In genomic region chr3:195683722-195684526, GRCh38 we compare ENCODE assay signal across 10 cellular contexts. TPM values are rescaled to one million over a fixed set of nuclear protein-coding genes. Genes with fewer than 3 reads are reported as not detected.
DNase-seq lines count a peak whose midpoint lies in the region; ATAC-seq and TF ChIP-seq lines count a peak whose summit lies in the region.
"Not testable (repeated sequence)": the region's sequence is repeated elsewhere in the genome, so short reads cannot be mapped to it uniquely, and the experiment has no call there.
"Had no signal": no experiment of that assay in that cellular context is flagged by ENCODE, and none has a peak within 500 bp of the region (broad histone marks: within the 10 kb centered on the region; RNA-seq: fewer than 3 reads in every experiment).

No MANE protein-coding gene starts in this region.

- H3K27me3 Mint-ChIP-seq in CD8-positive, alpha-beta T cell (ENCODE audit: low read depth); T-helper 2 cell treated with Interferon-gamma antibody and Interleukin-4, amounts not matched to agents 5 μg/mL and 100 μg/mL, for 36 hours (ENCODE audit: low read depth); glutamatergic neuron (ENCODE audit: unreplicated experiment): not testable (repeated sequence)

- intact Hi-C loops in CD8-positive, alpha-beta T cell (cut with DNase I, micrococcal nuclease); lower lobe of right lung (cut with DNase I); posterior vena cava (cut with DNase I); aorta (cut with DNase I): not testable (repeated sequence)

- H3K4me1 Mint-ChIP-seq in CD8-positive, alpha-beta T cell (ENCODE audit: low read depth); glutamatergic neuron (ENCODE audit: low read depth, unreplicated experiment): not testable (repeated sequence)
- H3K4me1 Mint-ChIP-seq in T-helper 2 cell treated with Interferon-gamma antibody and Interleukin-4, amounts not matched to agents 5 μg/mL and 100 μg/mL, for 36 hours (ENCODE audit: low read depth) = peaks cover 11% of the 10 kb centered on the region

- peak; percentile 13 for ATAC-seq in CD8-positive, alpha-beta T cell
- ATAC-seq in HG03280 (IDR thresholded peaks at IDR 0.05; ENCODE audit: unreplicated experiment) (peak; percentile 2), lower lobe of right lung (peak; percentile 33 to 36), aorta (ENCODE audit: low FRiP score) (peak; percentile 37)
- ATAC-seq in activated naive CD4-positive, alpha-beta T cell treated with anti-CD3 and anti-CD28 coated beads, Interleukin-2, amount 50 U/mL, for 72 hours = peak in 1 of 2 donors; percentile 31

- peak overlapping the region; percentile 58 for H3K27ac Mint-ChIP-seq in CD8-positive, alpha-beta T cell
- H3K27ac Mint-ChIP-seq in T-helper 2 cell treated with Interferon-gamma antibody and Interleukin-4, amounts not matched to agents 5 μg/mL and 100 μg/mL, for 36 hours = peak overlapping the region; percentile 1
- H3K27ac Mint-ChIP-seq in activated naive CD4-positive, alpha-beta T cell treated with anti-CD3 and anti-CD28 coated beads, Interleukin-2, amount 50 U/mL, for 72 hours = peak overlapping the region; percentile 13 to 22
- peak overlapping the region; percentile 59 for H3K27ac Mint-ChIP-seq in glutamatergic neuron (ENCODE audit: unreplicated experiment)

- 85% methylated on average over 18 of the region's 18 CpGs for WGBS in aorta, 2 donors

- H3K27me3 ChIP-seq in CD8-positive, alpha-beta T cell (ENCODE audit: insufficient read depth, low read length); lower lobe of right lung (ENCODE audit: low read depth); aorta (ENCODE audit: control insufficient read depth in 1 of 2, insufficient read depth in 2 of 2, low read length in 1 of 2): not testable (repeated sequence)

- DNase-seq in CD8-positive, alpha-beta T cell; T-helper 2 cell treated with Interferon-gamma antibody and Interleukin-4, amounts not matched to agents 5 μg/mL and 100 μg/mL, for 36 hours (ENCODE audit: low spot score); activated naive CD4-positive, alpha-beta T cell treated with anti-CD3 and anti-CD28 coated beads, Interleukin-2, amount 50 U/mL, for 72 hours (ENCODE audit: low spot score in 2 of 2); glutamatergic neuron; lower lobe of right lung; aorta: not testable (repeated sequence)
- peak; percentile 78 for DNase-seq in posterior vena cava (ENCODE audit: low spot score)

- not testable (repeated sequence) for H3K4me1 ChIP-seq in CD8-positive, alpha-beta T cell (ENCODE audit: insufficient read depth, low read length); lower lobe of right lung; aorta (ENCODE audit: control insufficient read depth in 1 of 2, insufficient read depth in 2 of 2, low read length in 2 of 2)

- CTCF ChIA-PET in CD8-positive, alpha-beta T cell (lab: Charles Lee) = not testable (repeated sequence)

- peaks cover 13% of the 10 kb centered on the region for H3K36me3 ChIP-seq in CD8-positive, alpha-beta T cell (ENCODE audit: insufficient read depth, low read length)
- H3K36me3 ChIP-seq in lower lobe of right lung = peaks cover 54% of the 10 kb centered on the region
- H3K36me3 ChIP-seq in aorta (ENCODE audit: control insufficient read depth in 1 of 2, insufficient read depth in 2 of 2, low read length in 1 of 2) = not testable (repeated sequence)

- H3K9me3 ChIP-seq in CD8-positive, alpha-beta T cell (ENCODE audit: low read length); lower lobe of right lung; aorta (ENCODE audit: control insufficient read depth, low read length): not testable (repeated sequence)

- not testable (repeated sequence) for H3K4me3 ChIP-seq in CD8-positive, alpha-beta T cell (ENCODE audit: low read depth, low read length); lower lobe of right lung; aorta (ENCODE audit: low read length in 2 of 2)

- H3K9me3 Mint-ChIP-seq in CD8-positive, alpha-beta T cell; T-helper 2 cell treated with Interferon-gamma antibody and Interleukin-4, amounts not matched to agents 5 μg/mL and 100 μg/mL, for 36 hours; activated naive CD4-positive, alpha-beta T cell treated with anti-CD3 and anti-CD28 coated beads, Interleukin-2, amount 50 U/mL, for 72 hours; glutamatergic neuron (ENCODE audit: unreplicated experiment): not testable (repeated sequence)

- POLR2A ChIA-PET in CD8-positive, alpha-beta T cell (lab: Charles Lee) = not testable (repeated sequence)

- not testable (repeated sequence) for H3K4me3 Mint-ChIP-seq in CD8-positive, alpha-beta T cell; T-helper 2 cell treated with Interferon-gamma antibody and Interleukin-4, amounts not matched to agents 5 μg/mL and 100 μg/mL, for 36 hours; glutamatergic neuron (ENCODE audit: unreplicated experiment)

- H3K27ac ChIP-seq in CD8-positive, alpha-beta T cell (ENCODE audit: low read depth, low read length); lower lobe of right lung; aorta (ENCODE audit: low read depth in 1 of 2, low read length in 2 of 2): not testable (repeated sequence)

- TF ChIP-seq CTCF in CD8-positive, alpha-beta T cell (IDR thresholded peaks at IDR 0.05); glutamatergic neuron (IDR thresholded peaks at IDR 0.05; ENCODE audit: partially characterized antibody, unreplicated experiment); lower lobe of right lung (IDR thresholded peaks at IDR 0.05): not testable (repeated sequence)

- H3K36me3 Mint-ChIP-seq in CD8-positive, alpha-beta T cell = peaks cover 56% of the 10 kb centered on the region
- H3K36me3 Mint-ChIP-seq in T-helper 2 cell treated with Interferon-gamma antibody and Interleukin-4, amounts not matched to agents 5 μg/mL and 100 μg/mL, for 36 hours (ENCODE audit: low read depth) = peaks cover 55% of the 10 kb centered on the region
- peaks cover 26 to 44% of the 10 kb centered on the region in 2 donors for H3K36me3 Mint-ChIP-seq in activated naive CD4-positive, alpha-beta T cell treated with anti-CD3 and anti-CD28 coated beads, Interleukin-2, amount 50 U/mL, for 72 hours
- not testable (repeated sequence) for H3K36me3 Mint-ChIP-seq in glutamatergic neuron (ENCODE audit: unreplicated experiment)

RNA-seq across cellular contexts. Expression of gene MUC20, which starts 36.9 kb away (rescaled TPM):
- 1 to 10 TPM; 1.6 to 1.7 TPM for total RNA-seq in CD8-positive, alpha-beta T cell
- 1 to 10 TPM; 2.2 to 3.6 TPM for total RNA-seq in activated naive CD4-positive, alpha-beta T cell treated with anti-CD3 and anti-CD28 coated beads, Interleukin-2, amount 50 U/mL, for 72 hours
- not detected for total RNA-seq in glutamatergic neuron (ENCODE audit: unreplicated experiment)
- 14.3 TPM for total RNA-seq in lower lobe of right lung
- 1 to 10 TPM; 3.8 to 9.4 TPM for total RNA-seq in posterior vena cava
- total RNA-seq in aorta = 10 to 100 TPM in 1 of 2 donors, 1 to 10 TPM in 1; 4.5 to 17.8 TPM
- 10 to 100 TPM in 1 of 2 donors, 1 to 10 TPM in 1; 2.9 to 17.7 TPM for polyA plus RNA-seq in aorta
- total RNA-seq: Daoy, LHCN-M2 had no signal

Comparison
In these comparisons a context has a peak if more than half of its experiments do, and no peak if none do; other contexts are left out.
1. H3K27ac Mint-ChIP-seq: peak in every context shown above with its lines; median percentile 59 in glutamatergic neuron; 58 in CD8-positive, alpha-beta T cell; 18 in activated naive CD4-positive, alpha-beta T cell treated with anti-CD3 and anti-CD28 coated beads, Interleukin-2, amount 50 U/mL, for 72 hours; 1 in T-helper 2 cell treated with Interferon-gamma antibody and Interleukin-4, amounts not matched to agents 5 μg/mL and 100 μg/mL, for 36 hours.